In genomic region chr15:44034933-44035624, GRCh38 we compare ENCODE assay signal across 16 cellular contexts.
A peak's percentile ranks its signal among the peaks of the same experiment; 100 is the strongest.
DNase-seq lines count a peak whose midpoint lies in the region; ATAC-seq and TF ChIP-seq lines count a peak whose summit lies in the region.
"Had no signal": no experiment of that assay in that cellular context is flagged by ENCODE, and none has a peak within 500 bp of the region (broad histone marks: within the 10 kb centered on the region; RNA-seq: fewer than 3 reads in every experiment).

No MANE protein-coding gene starts in this region.

- DNase-seq in G401 (ENCODE audit: low spot score), result peak; percentile 75
- DNase-seq in RPMI7951 (ENCODE audit: low read depth), result peak; percentile 73
- peak; percentile 59 for DNase-seq in epithelial cell of proximal tubule (ENCODE audit: low read depth)
- DNase-seq in omental fat pad (ENCODE audit: low spot score), result no peak
- no peak for DNase-seq in stomach
- no peak for DNase-seq in Caco-2
- no peak for DNase-seq in NAMALWA (ENCODE audit: low spot score)
- no peak for DNase-seq in retina
- DNase-seq: CD4-positive, alpha-beta memory T cell; gastrocnemius medialis; H7; KBM-7; left lung had no signal

- intact Hi-C loops in stomach (cut with DNase I; ENCODE audit: low total_unique reads) (no loop called here), Caco-2 (cut with micrococcal nuclease; ENCODE audit: unreplicated experiment) (no loop called here)

- peaks cover 0 to 5% (median 0%) of the 10 kb centered on the region in 4 donors for H3K4me1 ChIP-seq in stomach
- H3K4me1 ChIP-seq in Caco-2, result no peaks in the 10 kb centered on the region; the same call in 1 of the 2 replicates
- H3K4me1 ChIP-seq: left lung had no signal

- no TSS peak for BruUV-seq in Caco-2 (replicated peaks; lab: Mats Ljungman, UMichigan)

- CTCF ChIA-PET in Caco-2 (lab: Charles Lee), result no interaction called here

- H3K9me3 ChIP-seq in stomach, result no peaks in the 10 kb centered on the region
- H3K9me3 ChIP-seq in Caco-2, result no peaks in the 10 kb centered on the region
- H3K9me3 ChIP-seq: gastrocnemius medialis, left lung, neutrophil had no signal

- in situ Hi-C loops in G401 (cut with HindIII; ENCODE audit: low sequenced_read_pairs), result no loop called here

- no peaks in the 10 kb centered on the region for H3K4me1 Mint-ChIP-seq in Caco-2 (ENCODE audit: low read depth, unreplicated experiment)
- H3K4me1 Mint-ChIP-seq: CD4-positive, alpha-beta memory T cell; stimulated activated memory B cell treated with anti-CD40 and anti-IgM and Interleukin-4, amounts not matched to agents 10 μg/mL and 1 μg/mL and 100 μg/mL, for 72 hours had no signal

- 43 to 62% (median 55%) methylated on average over 3 of the region's 3 CpGs for WGBS in stomach, 5 donors

- no peak for TF ChIP-seq EP300 in stomach (IDR thresholded peaks at IDR 0.05)

- no peaks in the 10 kb centered on the region for H3K27me3 Mint-ChIP-seq in Caco-2 (ENCODE audit: insufficient read depth, unreplicated experiment)
- H3K27me3 Mint-ChIP-seq: brain had no signal

- TF ChIP-seq POLR2A in stomach (IDR thresholded peaks at IDR 0.05), result no peak

- ATAC-seq in omental fat pad (ENCODE audit: low FRiP score), result peak; percentile 84
- ATAC-seq: left lung; stimulated activated memory B cell treated with anti-CD40 and anti-IgM and Interleukin-4, amounts not matched to agents 10 μg/mL and 1 μg/mL and 100 μg/mL, for 72 hours had no signal

- H3K4me3 Mint-ChIP-seq in Caco-2 (ENCODE audit: unreplicated experiment), result no peak overlapping the region
- H3K4me3 Mint-ChIP-seq: brain; CD4-positive, alpha-beta memory T cell; stimulated activated memory B cell treated with anti-CD40 and anti-IgM and Interleukin-4, amounts not matched to agents 10 μg/mL and 1 μg/mL and 100 μg/mL, for 72 hours had no signal

- H3K9me3 Mint-ChIP-seq in Caco-2 (ENCODE audit: unreplicated experiment), result no peaks in the 10 kb centered on the region

- H3K4me3 ChIP-seq in epithelial cell of proximal tubule (ENCODE audit: low read depth, low read length) (no peak overlapping the region), stomach (no peak overlapping the region), Caco-2 (ENCODE audit: low read depth, low read length) (no peak overlapping the region)
- H3K4me3 ChIP-seq: gastrocnemius medialis, left lung had no signal

- POLR2A ChIA-PET in Caco-2 (lab: Charles Lee), result no interaction called here

- H3K27me3 ChIP-seq in stomach (peaks cover 5 to 11% (median 8%) of the 10 kb centered on the region in 3 donors), Caco-2 (replicated peaks; ENCODE audit: control insufficient read depth, insufficient read depth, low read length) (no peaks in the 10 kb centered on the region)
- H3K27me3 ChIP-seq: gastrocnemius medialis had no signal

- no peak overlapping the region for H3K27ac Mint-ChIP-seq in Caco-2 (ENCODE audit: unreplicated experiment)
- H3K27ac Mint-ChIP-seq: CD4-positive, alpha-beta memory T cell; stimulated activated memory B cell treated with anti-CD40 and anti-IgM and Interleukin-4, amounts not matched to agents 10 μg/mL and 1 μg/mL and 100 μg/mL, for 72 hours had no signal

- H3K27ac ChIP-seq in stomach, result no peak overlapping the region
- H3K27ac ChIP-seq: gastrocnemius medialis, left lung, neutrophil had no signal

- H3K36me3 ChIP-seq in stomach (no peaks in the 10 kb centered on the region), Caco-2 (ENCODE audit: control insufficient read depth, insufficient read depth, low read length) (no peaks in the 10 kb centered on the region)
- H3K36me3 ChIP-seq: gastrocnemius medialis, left lung, neutrophil had no signal

- H3K36me3 Mint-ChIP-seq in Caco-2 (ENCODE audit: insufficient read depth, unreplicated experiment), result no peaks in the 10 kb centered on the region
- H3K36me3 Mint-ChIP-seq: brain; CD4-positive, alpha-beta memory T cell; stimulated activated memory B cell treated with anti-CD40 and anti-IgM and Interleukin-4, amounts not matched to agents 10 μg/mL and 1 μg/mL and 100 μg/mL, for 72 hours had no signal

- TF ChIP-seq CTCF in epithelial cell of proximal tubule (conservative IDR thresholded peaks at IDR 0.05; ENCODE audit: low read depth, low read length) (no peak), omental fat pad (IDR thresholded peaks at IDR 0.05) (no peak), stomach (IDR thresholded peaks at IDR 0.05) (no peak), Caco-2 (IDR thresholded peaks at IDR 0.05; ENCODE audit: insufficient read depth in 1 of 2, low read depth in 1 of 2, low read length in 1 of 2, severe bottlenecking in 1 of 2, unreplicated experiment in 1 of 2) (no peak)

Comparison
In these comparisons a context has a peak if more than half of its experiments do, and no peak if none do; other contexts are left out.
1. DNase-seq: peak in G401 (single experiment), RPMI7951 (single experiment) and epithelial cell of proximal tubule (single experiment); none in omental fat pad (single experiment), stomach (single experiment), Caco-2 (0 of 2), NAMALWA (single experiment) and retina (single experiment).